14 cellular contexts compared by ENCODE assay signal in the genomic region with DNA sequence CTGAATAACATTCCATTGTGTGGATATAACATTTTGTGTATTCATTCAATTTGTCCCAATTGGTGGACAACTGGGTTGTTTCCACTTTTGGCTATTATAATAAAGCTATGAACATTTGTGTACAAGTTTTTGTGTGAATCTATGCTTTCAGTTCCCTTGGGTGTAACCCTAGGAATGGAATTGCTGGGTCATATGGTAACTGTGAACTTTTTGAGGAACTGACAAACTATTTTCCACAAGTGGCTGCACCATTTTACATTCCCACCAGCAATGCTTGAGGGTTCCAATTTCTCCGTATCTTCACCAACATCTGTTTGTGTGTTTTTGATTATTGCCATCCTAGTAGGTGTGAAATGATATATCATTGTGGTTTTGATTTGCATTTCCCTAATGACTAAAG. TPM values are rescaled to one million over a fixed set of nuclear protein-coding genes. Genes with fewer than 3 reads are reported as not detected.
"Had no signal": no experiment of that assay in that cellular context is flagged by ENCODE, and none has a peak within 500 bp of the region (broad histone marks: within the 10 kb centered on the region; RNA-seq: fewer than 3 reads in every experiment).

No MANE protein-coding gene starts in this region.

- DNase-seq: activated CD4-positive, alpha-beta T cell treated with anti-CD3 and anti-CD28 coated beads for 48 hours; activated naive CD4-positive, alpha-beta T cell treated with anti-CD3 and anti-CD28 coated beads, Interleukin-2, amount 10 ng/mL, durations not matched to agents 7 days and 5 days; caudate nucleus; colonic mucosa; effector CD4-positive, alpha-beta T cell; kidney; stimulated activated CD4-positive, alpha-beta T cell treated with anti-CD3 and anti-CD28 coated beads, Interleukin-15, amount 100 ng/mL, for 24 hours; stimulated activated CD4-positive, alpha-beta T cell treated with anti-CD3 and anti-CD28 coated beads, Interleukin-4, amount 100 ng/mL, for 24 hours; T1000; uterus had no signal

- H3K4me3 Mint-ChIP-seq: activated naive CD4-positive, alpha-beta T cell treated with anti-CD3 and anti-CD28 coated beads, Interleukin-2, amount 10 ng/mL, durations not matched to agents 7 days and 5 days; activated T-helper 17 cell treated with anti-CD3 and anti-CD28 coated beads, Interleukin-2, amount 50 U/mL, for 72 hours; WTC11 had no signal

- H3K4me1 Mint-ChIP-seq: activated T-helper 17 cell treated with anti-CD3 and anti-CD28 coated beads, Interleukin-2, amount 50 U/mL, for 72 hours; WTC11 had no signal

- H3K27ac Mint-ChIP-seq: activated naive CD4-positive, alpha-beta T cell treated with anti-CD3 and anti-CD28 coated beads, Interleukin-2, amount 10 ng/mL, durations not matched to agents 7 days and 5 days; activated T-helper 17 cell treated with anti-CD3 and anti-CD28 coated beads, Interleukin-2, amount 50 U/mL, for 72 hours; WTC11 had no signal

- H3K36me3 ChIP-seq: colonic mucosa, uterus had no signal

- H3K27ac ChIP-seq: colonic mucosa, gastroesophageal sphincter, uterus had no signal

- H3K27me3 ChIP-seq: colonic mucosa, gastroesophageal sphincter, uterus had no signal

- H3K4me1 ChIP-seq: colonic mucosa, gastroesophageal sphincter, uterus had no signal

- ATAC-seq: activated T-helper 17 cell treated with anti-CD3 and anti-CD28 coated beads, Interleukin-2, amount 50 U/mL, for 72 hours; gastroesophageal sphincter; WTC11 had no signal

- H3K9me3 Mint-ChIP-seq: activated naive CD4-positive, alpha-beta T cell treated with anti-CD3 and anti-CD28 coated beads, Interleukin-2, amount 10 ng/mL, durations not matched to agents 7 days and 5 days; activated T-helper 17 cell treated with anti-CD3 and anti-CD28 coated beads, Interleukin-2, amount 50 U/mL, for 72 hours; WTC11 had no signal

- H3K27me3 Mint-ChIP-seq: activated naive CD4-positive, alpha-beta T cell treated with anti-CD3 and anti-CD28 coated beads, Interleukin-2, amount 10 ng/mL, durations not matched to agents 7 days and 5 days; activated T-helper 17 cell treated with anti-CD3 and anti-CD28 coated beads, Interleukin-2, amount 50 U/mL, for 72 hours had no signal

- H3K9me3 ChIP-seq: colonic mucosa, gastroesophageal sphincter, uterus had no signal

- H3K4me3 ChIP-seq: colonic mucosa, gastroesophageal sphincter, uterus had no signal

RNA-seq across cellular contexts. Expression of gene PTPN6, which starts 54.1 kb away (rescaled TPM):
- polyA plus RNA-seq: neural cell had no signal
